Comparison of ENCODE assay signal across 26 cellular contexts in genomic region chr12:19010087-19010486, GRCh38.
"Had no signal": no experiment of that assay in that cellular context is flagged by ENCODE, and none has a peak within 500 bp of the region (broad histone marks: within the 10 kb centered on the region; RNA-seq: fewer than 3 reads in every experiment).

No MANE protein-coding gene starts in this region.

- H3K36me3 Mint-ChIP-seq: memory B cell; mesothelial cell of epicardium; naive thymus-derived CD8-positive, alpha-beta T cell had no signal

- H3K9me3 ChIP-seq: ovary, psoas muscle, stomach, thyroid gland, vagina had no signal

- H3K4me2 ChIP-seq: smooth muscle cell had no signal

- DNase-seq: dorsolateral prefrontal cortex; effector CD8-positive, alpha-beta T cell; erythroblast; naive thymus-derived CD8-positive, alpha-beta T cell; nephron progenitor cell; occipital lobe; ovary; psoas muscle; stimulated activated CD4-positive, alpha-beta T cell treated with anti-CD3 and anti-CD28 coated beads, Interleukin-12 subunit alpha, Interleukin-12 subunit beta, amount 100 ng/mL, for 4 hours; stimulated activated CD4-positive, alpha-beta T cell treated with anti-CD3 and anti-CD28 coated beads, Interleukin-1b, Interleukin-23, amount 100 ng/mL, for 48 hours; stimulated activated CD4-positive, alpha-beta T cell treated with anti-CD3 and anti-CD28 coated beads, Interleukin-4, amount 100 ng/mL, for 1 hour; stimulated activated CD8-positive, alpha-beta memory T cell treated with anti-CD3 and anti-CD28 coated beads, Interleukin-4, amount 100 ng/mL, for 48 hours; stimulated activated naive CD4-positive, alpha-beta T cell treated with Interleukin-2 at 50 U/mL for 16 hours; stomach; thyroid gland; trophoblast cell had no signal

- H3K27ac ChIP-seq: dorsolateral prefrontal cortex, ovary, psoas muscle, stomach, thyroid gland, vagina had no signal

- ATAC-seq: left lobe of liver; naive thymus-derived CD8-positive, alpha-beta T cell; psoas muscle; right cardiac atrium had no signal

- FAIRE-seq: colon, frontal cortex, keratinocyte had no signal

- H3K4me3 Mint-ChIP-seq: memory B cell; mesothelial cell of epicardium; naive thymus-derived CD8-positive, alpha-beta T cell; nephron progenitor cell had no signal

- H3K4me3 ChIP-seq: dorsolateral prefrontal cortex, lung, ovary, psoas muscle, smooth muscle cell, stomach, thyroid gland, vagina had no signal

- H3K4me1 Mint-ChIP-seq: memory B cell; mesothelial cell of epicardium; naive thymus-derived CD8-positive, alpha-beta T cell; nephron progenitor cell had no signal

- H3K36me3 ChIP-seq: ovary, stomach, thyroid gland, vagina had no signal

- H3K27me3 Mint-ChIP-seq: memory B cell had no signal

- H3K27ac Mint-ChIP-seq: memory B cell; mesothelial cell of epicardium; naive thymus-derived CD8-positive, alpha-beta T cell; nephron progenitor cell had no signal

- H3K4me1 ChIP-seq: psoas muscle, thyroid gland, vagina had no signal

- H3K9me3 Mint-ChIP-seq: mesothelial cell of epicardium, nephron progenitor cell had no signal

- H3K27me3 ChIP-seq: ovary, stomach, thyroid gland, vagina had no signal
